In the genomic region with DNA sequence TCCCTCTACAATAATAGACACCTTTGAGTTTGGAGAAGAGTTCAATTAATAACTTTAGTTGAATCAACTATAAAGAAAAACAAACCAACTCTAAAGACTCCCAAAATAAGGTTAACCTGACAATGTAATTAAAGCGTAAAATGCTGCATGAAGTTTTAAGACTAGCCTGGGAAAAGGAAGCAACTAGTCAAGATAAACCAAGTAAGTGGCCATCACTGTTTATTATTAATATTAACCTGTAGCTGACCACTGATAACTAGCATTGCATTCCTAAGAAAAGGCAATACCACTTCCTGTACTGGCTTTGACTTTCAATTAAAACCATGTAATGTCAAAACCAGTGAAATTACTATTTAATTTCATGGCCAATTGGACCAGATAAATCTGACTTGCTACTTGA, we compare ENCODE assay signal across 8 cellular contexts. TPM values are rescaled to one million over a fixed set of nuclear protein-coding genes. Genes with fewer than 3 reads are reported as not detected.
DNase-seq lines count a peak whose midpoint lies in the region; ATAC-seq and TF ChIP-seq lines count a peak whose summit lies in the region.

No MANE protein-coding gene starts in this region.

- H3K27me3 ChIP-seq in mesenchymal stem cell (ENCODE audit: control insufficient read depth in 1 of 2, insufficient read depth in 1 of 2, low read length in 2 of 2), result no peaks in the 10 kb centered on the region
- no peaks in the 10 kb centered on the region for H3K27me3 ChIP-seq in upper lobe of left lung

- H3K4ac ChIP-seq in mesenchymal stem cell (ENCODE audit: low read depth in 1 of 2, low read length in 2 of 2), result no peak overlapping the region

- TF ChIP-seq POLR2A in upper lobe of left lung (IDR thresholded peaks at IDR 0.05), result no peak

- no peak overlapping the region for H2BK15ac ChIP-seq in mesenchymal stem cell (ENCODE audit: low read depth, poor library complexity, severe bottlenecking)

- H3K9me3 ChIP-seq in mesenchymal stem cell (ENCODE audit: control insufficient read depth, low read length), result no peaks in the 10 kb centered on the region
- H3K9me3 ChIP-seq in upper lobe of left lung, result no peaks in the 10 kb centered on the region

- H3K4me3 ChIP-seq in mesenchymal stem cell (ENCODE audit: insufficient read depth in 1 of 2, low read depth in 1 of 2, low read length in 2 of 2), result peak overlapping the region in 1 of 2 experiments; percentile 89
- peak overlapping the region; percentile 69 to 87 (median 73) for H3K4me3 ChIP-seq in upper lobe of left lung

- no peak overlapping the region for H2AK5ac ChIP-seq in mesenchymal stem cell (ENCODE audit: low read length, severe bottlenecking)

- peak overlapping the region; percentile 42 for H3K4me2 ChIP-seq in mesenchymal stem cell (ENCODE audit: low read length, poor library complexity, severe bottlenecking)

- no CpG with 5 or more reads among the region's 1 CpG for WGBS in mesenchymal stem cell
- 0% methylated on average over 1 of the region's 1 CpG for WGBS in upper lobe of left lung, 2 donors

- H3K36me3 ChIP-seq in mesenchymal stem cell (ENCODE audit: control insufficient read depth in 1 of 2, insufficient read depth in 2 of 2, low read depth in 1 of 2, low read length in 2 of 2) (peaks cover 4 to 48% of the 10 kb centered on the region in 2 experiments), upper lobe of left lung (peaks cover 11 to 37% (median 18%) of the 10 kb centered on the region in 4 donors)

- H2BK120ac ChIP-seq in mesenchymal stem cell (ENCODE audit: low read depth, low read length), result no peak overlapping the region

- no peak overlapping the region for H3K23ac ChIP-seq in mesenchymal stem cell (ENCODE audit: low read length in 2 of 2)

- no peak overlapping the region for H3K14ac ChIP-seq in mesenchymal stem cell (ENCODE audit: low read length in 2 of 2)

- H3K9me3 Mint-ChIP-seq in activated naive CD4-positive, alpha-beta T cell treated with anti-CD3 and anti-CD28 coated beads, Interleukin-2, amount 50 U/mL, for 24 hours, result no peaks in the 10 kb centered on the region
- no peaks in the 10 kb centered on the region for H3K9me3 Mint-ChIP-seq in brain

- H3K79me1 ChIP-seq in mesenchymal stem cell (replicated peaks; ENCODE audit: low read length, poor library complexity, severe bottlenecking), result peaks cover 5% of the 10 kb centered on the region

- ATAC-seq in upper lobe of left lung (ENCODE audit: low FRiP score in 2 of 2) (no peak), GM18520 (IDR thresholded peaks at IDR 0.05; ENCODE audit: unreplicated experiment) (no peak)

- DNase-seq in activated naive CD4-positive, alpha-beta T cell treated with anti-CD3 and anti-CD28 coated beads, Interleukin-2, amount 50 U/mL, for 16 hours, result no peak
- DNase-seq in mesenchymal stem cell (no peak), upper lobe of left lung (no peak), substantia nigra (lab: John Stamatoyannopoulos, UW) (no peak), SHP77 (lab: John Stamatoyannopoulos, UW) (no peak)

- peak overlapping the region; percentile 100 for H3K9ac ChIP-seq in mesenchymal stem cell (ENCODE audit: low read length)

- H3K36me3 Mint-ChIP-seq in activated naive CD4-positive, alpha-beta T cell treated with anti-CD3 and anti-CD28 coated beads, Interleukin-2, amount 50 U/mL, for 24 hours, result peaks cover 37% of the 10 kb centered on the region
- H3K36me3 Mint-ChIP-seq in brain, result peaks cover 62% of the 10 kb centered on the region

- H3K4me1 Mint-ChIP-seq in activated naive CD4-positive, alpha-beta T cell treated with anti-CD3 and anti-CD28 coated beads, Interleukin-2, amount 50 U/mL, for 24 hours, result peaks cover 22% of the 10 kb centered on the region
- peaks cover 47% of the 10 kb centered on the region for H3K4me1 Mint-ChIP-seq in brain

- H2BK5ac ChIP-seq in mesenchymal stem cell (ENCODE audit: low read depth, low read length, poor library complexity, severe bottlenecking), result no peak overlapping the region

- peak overlapping the region; percentile 98 for H3K4me3 Mint-ChIP-seq in activated naive CD4-positive, alpha-beta T cell treated with anti-CD3 and anti-CD28 coated beads, Interleukin-2, amount 50 U/mL, for 24 hours
- H3K4me3 Mint-ChIP-seq in brain, result peak overlapping the region; percentile 89 to 100 (median 98)

- no peak overlapping the region for H3K27ac ChIP-seq in mesenchymal stem cell (ENCODE audit: low read length, poor library complexity, severe bottlenecking)
- peak overlapping the region in 2 of 4 donors; percentile 1 to 98 for H3K27ac ChIP-seq in upper lobe of left lung
- H3K27ac ChIP-seq in substantia nigra (ENCODE audit: low read depth, low read length, poor library complexity, severe bottlenecking), result no peak overlapping the region

- no peak overlapping the region for H4K91ac ChIP-seq in mesenchymal stem cell (ENCODE audit: low read length)

- H2AFZ ChIP-seq in mesenchymal stem cell (ENCODE audit: low read depth, low read length), result no peak overlapping the region

- H3K4me1 ChIP-seq in mesenchymal stem cell (ENCODE audit: control insufficient read depth, insufficient read depth, low read depth, low read length) (peaks cover 3% of the 10 kb centered on the region), upper lobe of left lung (peaks cover 25 to 54% (median 26%) of the 10 kb centered on the region in 4 donors)

- no peak overlapping the region for H3K18ac ChIP-seq in mesenchymal stem cell (ENCODE audit: low read depth in 1 of 2, low read length in 2 of 2)

- TF ChIP-seq CTCF in brain (conservative IDR thresholded peaks at IDR 0.05) (no peak), upper lobe of left lung (IDR thresholded peaks at IDR 0.05) (no peak)

- no peak overlapping the region for H2BK12ac ChIP-seq in mesenchymal stem cell (ENCODE audit: low read length in 2 of 2)

- H4K8ac ChIP-seq in mesenchymal stem cell (ENCODE audit: low read length), result no peak overlapping the region

- no peaks in the 10 kb centered on the region for H3K27me3 Mint-ChIP-seq in activated naive CD4-positive, alpha-beta T cell treated with anti-CD3 and anti-CD28 coated beads, Interleukin-2, amount 50 U/mL, for 24 hours
- peaks cover 28% of the 10 kb centered on the region for H3K27me3 Mint-ChIP-seq in brain

- no peak for TF ChIP-seq EP300 in upper lobe of left lung (IDR thresholded peaks at IDR 0.05)

- H3K27ac Mint-ChIP-seq in activated naive CD4-positive, alpha-beta T cell treated with anti-CD3 and anti-CD28 coated beads, Interleukin-2, amount 50 U/mL, for 24 hours, result peak overlapping the region; percentile 87
- peak overlapping the region; percentile 79 to 100 (median 99) for H3K27ac Mint-ChIP-seq in brain

RNA-seq across cellular contexts. Expression of a gene that starts 3.0 kb away (rescaled TPM):
- polyA plus RNA-seq in brain (ENCODE audit: insufficient read depth, low read depth, low replicate concordance), result 11.4 TPM
- polyA plus RNA-seq in mesenchymal stem cell (2013, experiment 1 of 2), result 19.9 TPM
- 19.0 TPM for polyA plus RNA-seq in mesenchymal stem cell (2013, experiment 2 of 2)
- total RNA-seq in upper lobe of left lung, result 10 to 100 TPM; 30.4 to 67.8 (median 44.2) TPM

RNA-seq across cellular contexts. Expression of a gene that starts 48.9 kb away (rescaled TPM):
- 27.8 TPM for polyA plus RNA-seq in brain (ENCODE audit: insufficient read depth, low read depth, low replicate concordance)
- polyA plus RNA-seq in mesenchymal stem cell (2013, experiment 1 of 2), result 4.0 TPM
- 4.8 TPM for polyA plus RNA-seq in mesenchymal stem cell (2013, experiment 2 of 2)
- total RNA-seq in upper lobe of left lung, result 1 to 10 TPM; 3.3 to 6.9 (median 4.9) TPM
